Comparison of ENCODE assay signal across 1 cellular context in genomic region chr3:49277357-49277723, GRCh38.
TF ChIP-seq lines count a peak whose summit lies in the region.

No MANE protein-coding gene starts in this region.

TF ChIP-seq in SK-N-SH, 30 proteins besides CTCF, POLR2A, EP300 and RAD21 (continued from another document):
- TF ChIP-seq, protein P1, sequence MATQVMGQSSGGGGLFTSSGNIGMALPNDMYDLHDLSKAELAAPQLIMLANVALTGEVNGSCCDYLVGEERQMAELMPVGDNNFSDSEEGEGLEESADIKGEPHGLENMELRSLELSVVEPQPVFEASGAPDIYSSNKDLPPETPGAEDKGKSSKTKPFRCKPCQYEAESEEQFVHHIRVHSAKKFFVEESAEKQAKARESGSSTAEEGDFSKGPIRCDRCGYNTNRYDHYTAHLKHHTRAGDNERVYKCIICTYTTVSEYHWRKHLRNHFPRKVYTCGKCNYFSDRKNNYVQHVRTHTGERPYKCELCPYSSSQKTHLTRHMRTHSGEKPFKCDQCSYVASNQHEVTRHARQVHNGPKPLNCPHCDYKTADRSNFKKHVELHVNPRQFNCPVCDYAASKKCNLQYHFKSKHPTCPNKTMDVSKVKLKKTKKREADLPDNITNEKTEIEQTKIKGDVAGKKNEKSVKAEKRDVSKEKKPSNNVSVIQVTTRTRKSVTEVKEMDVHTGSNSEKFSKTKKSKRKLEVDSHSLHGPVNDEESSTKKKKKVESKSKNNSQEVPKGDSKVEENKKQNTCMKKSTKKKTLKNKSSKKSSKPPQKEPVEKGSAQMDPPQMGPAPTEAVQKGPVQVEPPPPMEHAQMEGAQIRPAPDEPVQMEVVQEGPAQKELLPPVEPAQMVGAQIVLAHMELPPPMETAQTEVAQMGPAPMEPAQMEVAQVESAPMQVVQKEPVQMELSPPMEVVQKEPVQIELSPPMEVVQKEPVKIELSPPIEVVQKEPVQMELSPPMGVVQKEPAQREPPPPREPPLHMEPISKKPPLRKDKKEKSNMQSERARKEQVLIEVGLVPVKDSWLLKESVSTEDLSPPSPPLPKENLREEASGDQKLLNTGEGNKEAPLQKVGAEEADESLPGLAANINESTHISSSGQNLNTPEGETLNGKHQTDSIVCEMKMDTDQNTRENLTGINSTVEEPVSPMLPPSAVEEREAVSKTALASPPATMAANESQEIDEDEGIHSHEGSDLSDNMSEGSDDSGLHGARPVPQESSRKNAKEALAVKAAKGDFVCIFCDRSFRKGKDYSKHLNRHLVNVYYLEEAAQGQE (IDR thresholded peaks at IDR 0.05; ENCODE audit: low read depth, low read length) = no peak
- TF ChIP-seq YY1 (IDR thresholded peaks at IDR 0.05; ENCODE audit: low read depth) (no peak), NRF1 (IDR thresholded peaks at IDR 0.05; ENCODE audit: low read depth, low read length) (no peak), FOXM1 (IDR thresholded peaks at IDR 0.05; ENCODE audit: low read depth) (no peak), RCOR1 (IDR thresholded peaks at IDR 0.05; ENCODE audit: low read length) (no peak), NFIC (IDR thresholded peaks at IDR 0.05; ENCODE audit: borderline replicate concordance) (no peak), RXRA (IDR thresholded peaks at IDR 0.05; ENCODE audit: borderline replicate concordance, low read depth) (no peak)
